ENCODE assay signal across 6 cellular contexts in genomic region chr18:9389706-9390105, GRCh38.
"Had no signal": no experiment of that assay in that cellular context is flagged by ENCODE, and none has a peak within 500 bp of the region (broad histone marks: within the 10 kb centered on the region; RNA-seq: fewer than 3 reads in every experiment).

No MANE protein-coding gene starts in this region.

- ATAC-seq: HepG2, K562 had no signal

- H3K4me3 ChIP-seq: K562 had no signal

- H3K27ac ChIP-seq: HL-60 had no signal

- DNase-seq: IMR-90, KBM-7, KG1 had no signal
